Comparison of ENCODE assay signal across 23 cellular contexts in the genomic region with DNA sequence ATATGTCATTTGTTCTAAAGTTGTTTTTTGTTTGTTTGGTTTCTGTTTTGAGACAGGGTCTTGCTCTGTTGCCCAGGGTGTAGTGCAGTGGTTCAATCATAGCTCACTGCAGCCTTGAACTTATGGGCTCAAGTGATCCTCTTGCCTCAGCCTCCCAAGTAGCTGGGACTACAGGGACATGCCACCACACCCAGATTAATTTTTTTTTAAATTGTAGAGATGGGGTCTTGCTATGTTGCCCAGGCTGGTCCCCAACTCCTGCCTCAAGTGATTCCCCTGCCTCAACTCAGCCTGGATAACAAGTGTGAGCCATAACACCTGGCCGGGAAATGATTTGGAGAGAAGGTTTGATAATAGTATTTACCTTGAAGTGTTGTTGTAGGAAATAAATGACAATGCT. TPM values are rescaled to one million over a fixed set of nuclear protein-coding genes. Genes with fewer than 3 reads are reported as not detected.
A peak's percentile ranks its signal among the peaks of the same experiment; 100 is the strongest.
DNase-seq lines count a peak whose midpoint lies in the region; ATAC-seq and TF ChIP-seq lines count a peak whose summit lies in the region.
"Had no signal": no experiment of that assay in that cellular context is flagged by ENCODE, and none has a peak within 500 bp of the region (broad histone marks: within the 10 kb centered on the region; RNA-seq: fewer than 3 reads in every experiment).

No MANE protein-coding gene starts in this region.

- H3K9me3 Mint-ChIP-seq in WTC11 = no peaks in the 10 kb centered on the region
- H3K9me3 Mint-ChIP-seq: CD4-positive, alpha-beta T cell; CD8-positive, alpha-beta memory T cell; H9; HFFc6 had no signal

- intact Hi-C loops in psoas muscle (cut with DNase I) = no loop called here

- H3K4me1 Mint-ChIP-seq in WTC11 = no peaks in the 10 kb centered on the region
- H3K4me1 Mint-ChIP-seq: CD8-positive, alpha-beta memory T cell; H9 had no signal

- no peak for TF ChIP-seq CTCF in HEK293 (tag by site-specific recombination; IDR thresholded peaks at IDR 0.05)
- no peak for TF ChIP-seq CTCF in WTC11 (IDR thresholded peaks at IDR 0.05)
- no peak for TF ChIP-seq CTCF in psoas muscle (IDR thresholded peaks at IDR 0.05)

- H3K9me3 ChIP-seq in HEK293 (ENCODE audit: control insufficient read depth, insufficient read depth, low read depth, low read length) (no peaks in the 10 kb centered on the region), psoas muscle (no peaks in the 10 kb centered on the region)
- H3K9me3 ChIP-seq: A549; BE2C; BLaER1 treated with 17β-estradiol and CSF1 and Interleukin-3, amounts not matched to agents 10 nM and 100 nM had no signal

- no peak for DNase-seq in WTC11 (ENCODE audit: low spot score)
- no peak for DNase-seq in psoas muscle
- no peak for DNase-seq in NOMO-1 treated with dmso at 0.1 percent for 144 hours (lab: John Stamatoyannopoulos, UW; ENCODE audit: unreplicated experiment)
- DNase-seq in NCI-H526 treated with DMSO at 0.1 percent for 48 hours (lab: John Stamatoyannopoulos, UW) = no peak
- DNase-seq in stimulated activated naive CD4-positive, alpha-beta T cell treated with Interleukin-2 at 50 U/mL for 16 hours (lab: John Stamatoyannopoulos, UW) = no peak
- DNase-seq: 8988T; ACHN; BE2C; CD4-positive, alpha-beta T cell; CD8-positive, alpha-beta memory T cell; DMS 273 treated with DMSO at 0.1 percent for 48 hours; DMS79; EL; GDM1; GM23248; H9; HFFc6 had no signal

- no peaks in the 10 kb centered on the region for H3K27me3 ChIP-seq in psoas muscle (ENCODE audit: insufficient read depth in 3 of 3, low read length in 2 of 3)
- H3K27me3 ChIP-seq: BE2C; BLaER1 treated with 17β-estradiol and CSF1 and Interleukin-3, amounts not matched to agents 10 nM and 100 nM had no signal

- CTCF ChIA-PET in HEK293 (lab: Yijun Ruan, JAX) (no interaction called here), WTC11 (lab: Charles Lee) (no interaction called here)

- H3K27ac ChIP-seq in HEK293 (ENCODE audit: extremely low read depth, low read depth, low read length) (no peak overlapping the region), psoas muscle (peak overlapping the region; percentile 54)
- H3K27ac ChIP-seq: A549; BLaER1 treated with 17β-estradiol and CSF1 and Interleukin-3, amounts not matched to agents 10 nM and 100 nM; GM23248 had no signal

- ATAC-seq in WTC11 (no peak), psoas muscle (peak in 1 of 4 donors; percentile 10)
- ATAC-seq: A549, GM12878, HCT116 had no signal

- no peak overlapping the region for H3K4me3 Mint-ChIP-seq in WTC11
- H3K4me3 Mint-ChIP-seq: CD14-positive monocyte; CD4-positive, alpha-beta T cell; CD8-positive, alpha-beta memory T cell; H9; HFFc6 had no signal

- no peak overlapping the region for H3K4me3 ChIP-seq in HEK293 (ENCODE audit: low read depth, low read length)
- H3K4me3 ChIP-seq in psoas muscle = no peak overlapping the region
- H3K4me3 ChIP-seq: A549; BLaER1 treated with 17β-estradiol and CSF1 and Interleukin-3, amounts not matched to agents 10 nM and 100 nM; GM12878; GM23248 had no signal

- 82 to 83% (median 83%) methylated on average over 1 of the region's 1 CpG for WGBS in psoas muscle, 3 donors

- H3K27me3 Mint-ChIP-seq in WTC11 (ENCODE audit: low read depth) = no peaks in the 10 kb centered on the region
- H3K27me3 Mint-ChIP-seq: CD4-positive, alpha-beta T cell had no signal

- H3K27ac Mint-ChIP-seq in WTC11 = no peak overlapping the region
- H3K27ac Mint-ChIP-seq: CD4-positive, alpha-beta T cell; CD8-positive, alpha-beta memory T cell; H9 had no signal

- no peaks in the 10 kb centered on the region for H3K36me3 ChIP-seq in HEK293 (ENCODE audit: control insufficient read depth in 2 of 2, insufficient read depth in 1 of 2, low read length in 2 of 2)
- peaks cover 0 to 37% of the 10 kb centered on the region in 2 donors for H3K36me3 ChIP-seq in psoas muscle (ENCODE audit: insufficient read depth in 1 of 2, low read depth in 1 of 2)
- H3K36me3 ChIP-seq: BE2C; BLaER1 treated with 17β-estradiol and CSF1 and Interleukin-3, amounts not matched to agents 10 nM and 100 nM had no signal

- H3K4me1 ChIP-seq in HEK293 (ENCODE audit: control insufficient read depth, insufficient read depth, low read length) = no peaks in the 10 kb centered on the region
- H3K4me1 ChIP-seq in psoas muscle = peaks cover 46% of the 10 kb centered on the region
- H3K4me1 ChIP-seq: A549, BE2C had no signal

- H3K36me3 Mint-ChIP-seq in WTC11 = no peaks in the 10 kb centered on the region
- H3K36me3 Mint-ChIP-seq: CD14-positive monocyte; CD8-positive, alpha-beta memory T cell had no signal

- POLR2A ChIA-PET in HEK293 (lab: Yijun Ruan, JAX) (no interaction called here), WTC11 (lab: Charles Lee) (no interaction called here)

TF ChIP-seq in HEK293, 187 proteins besides CTCF, POLR2A, EP300 and RAD21 (continues in another document):
- TF ChIP-seq ZNF121 (tag by site-specific recombination; IDR thresholded peaks at IDR 0.05) (peak; percentile 93), ZNF416 (tag by site-specific recombination; IDR thresholded peaks at IDR 0.05) (no peak)

TF ChIP-seq in WTC11, 78 proteins besides CTCF, POLR2A, EP300 and RAD21:
- TF ChIP-seq ETV6 (CRISPR knock-in tag; IDR thresholded peaks at IDR 0.05) (no peak), GTF2I (CRISPR knock-in tag; conservative IDR thresholded peaks at IDR 0.05) (0 out of 2 replicates have a peak, but pooled peaks have one; percentile 29), MYBL2 (CRISPR knock-in tag; IDR thresholded peaks at IDR 0.05) (no peak), NR1H2 (CRISPR knock-in tag; IDR thresholded peaks at IDR 0.05) (no peak), ZNF232 (CRISPR knock-in tag; IDR thresholded peaks at IDR 0.05) (no peak)
- TF ChIP-seq, protein P1, sequence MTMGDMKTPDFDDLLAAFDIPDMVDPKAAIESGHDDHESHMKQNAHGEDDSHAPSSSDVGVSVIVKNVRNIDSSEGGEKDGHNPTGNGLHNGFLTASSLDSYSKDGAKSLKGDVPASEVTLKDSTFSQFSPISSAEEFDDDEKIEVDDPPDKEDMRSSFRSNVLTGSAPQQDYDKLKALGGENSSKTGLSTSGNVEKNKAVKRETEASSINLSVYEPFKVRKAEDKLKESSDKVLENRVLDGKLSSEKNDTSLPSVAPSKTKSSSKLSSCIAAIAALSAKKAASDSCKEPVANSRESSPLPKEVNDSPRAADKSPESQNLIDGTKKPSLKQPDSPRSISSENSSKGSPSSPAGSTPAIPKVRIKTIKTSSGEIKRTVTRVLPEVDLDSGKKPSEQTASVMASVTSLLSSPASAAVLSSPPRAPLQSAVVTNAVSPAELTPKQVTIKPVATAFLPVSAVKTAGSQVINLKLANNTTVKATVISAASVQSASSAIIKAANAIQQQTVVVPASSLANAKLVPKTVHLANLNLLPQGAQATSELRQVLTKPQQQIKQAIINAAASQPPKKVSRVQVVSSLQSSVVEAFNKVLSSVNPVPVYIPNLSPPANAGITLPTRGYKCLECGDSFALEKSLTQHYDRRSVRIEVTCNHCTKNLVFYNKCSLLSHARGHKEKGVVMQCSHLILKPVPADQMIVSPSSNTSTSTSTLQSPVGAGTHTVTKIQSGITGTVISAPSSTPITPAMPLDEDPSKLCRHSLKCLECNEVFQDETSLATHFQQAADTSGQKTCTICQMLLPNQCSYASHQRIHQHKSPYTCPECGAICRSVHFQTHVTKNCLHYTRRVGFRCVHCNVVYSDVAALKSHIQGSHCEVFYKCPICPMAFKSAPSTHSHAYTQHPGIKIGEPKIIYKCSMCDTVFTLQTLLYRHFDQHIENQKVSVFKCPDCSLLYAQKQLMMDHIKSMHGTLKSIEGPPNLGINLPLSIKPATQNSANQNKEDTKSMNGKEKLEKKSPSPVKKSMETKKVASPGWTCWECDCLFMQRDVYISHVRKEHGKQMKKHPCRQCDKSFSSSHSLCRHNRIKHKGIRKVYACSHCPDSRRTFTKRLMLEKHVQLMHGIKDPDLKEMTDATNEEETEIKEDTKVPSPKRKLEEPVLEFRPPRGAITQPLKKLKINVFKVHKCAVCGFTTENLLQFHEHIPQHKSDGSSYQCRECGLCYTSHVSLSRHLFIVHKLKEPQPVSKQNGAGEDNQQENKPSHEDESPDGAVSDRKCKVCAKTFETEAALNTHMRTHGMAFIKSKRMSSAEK (CRISPR knock-in tag; IDR thresholded peaks at IDR 0.05; ENCODE audit: borderline replicate concordance) = no peak

RNA-seq across cellular contexts. Expression of a gene that starts 18.2 kb away (rescaled TPM):
- total RNA-seq in WTC11 (2021) (1.4 to 2.5 TPM (median 1.6 TPM) in 3 replicates), psoas muscle (100 to 1,000 TPM; 161 to 541 (median 362) TPM)
- 100 to 1,000 TPM in 2 of 3 donors, 10 to 100 TPM in 1; 31.6 to 497 (median 321) TPM for polyA plus RNA-seq in psoas muscle

Comparison
In these comparisons a context has a peak if more than half of its experiments do, and no peak if none do; other contexts are left out.
1. RNA of a gene that starts 18.2 kb away (total RNA-seq): 161 to 541 TPM in psoas muscle; 1.4 to 2.5 TPM in WTC11; every median in the first group is over 10 times any median in the second.